In the genomic region with DNA sequence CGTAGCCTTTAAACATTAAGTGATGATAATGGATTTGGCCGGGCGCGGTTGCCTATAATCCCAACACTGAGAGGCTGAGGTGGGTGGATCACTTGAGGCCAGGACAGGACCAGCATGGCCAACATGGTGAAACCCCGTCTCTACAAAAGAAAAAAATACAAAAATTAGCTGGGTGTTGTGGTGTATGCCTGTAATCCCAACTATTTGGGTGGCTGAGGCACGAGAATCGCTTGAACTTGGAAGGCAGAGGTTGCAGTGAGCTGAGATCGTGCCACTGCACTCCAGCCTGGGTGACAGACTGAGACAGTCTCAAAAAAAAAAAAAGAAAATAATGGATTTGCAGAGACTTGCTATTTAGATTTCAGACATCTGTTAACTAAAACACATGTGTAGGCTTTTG, we compare ENCODE assay signal across 2 cellular contexts.
TF ChIP-seq lines count a peak whose summit lies in the region.

No MANE protein-coding gene starts in this region.

TF ChIP-seq in GM23338, 12 proteins besides CTCF, POLR2A, EP300 and RAD21:
- no peak for TF ChIP-seq NANOG (IDR thresholded peaks at IDR 0.05; ENCODE audit: borderline replicate concordance)
- TF ChIP-seq POLR2AphosphoS5 (IDR thresholded peaks at IDR 0.05; ENCODE audit: low read depth) = 0 out of 2 replicates have a peak, but pooled peaks have one; percentile 25
- TF ChIP-seq EZH2phosphoT487 (IDR thresholded peaks at IDR 0.05; ENCODE audit: unreplicated experiment) = no peak
- no peak for TF ChIP-seq STAT1 (IDR thresholded peaks at IDR 0.05; ENCODE audit: unreplicated experiment)

TF ChIP-seq in K562, 482 proteins besides CTCF, POLR2A, EP300 and RAD21:
- TF ChIP-seq C11orf30 (IDR thresholded peaks at IDR 0.05; ENCODE audit: low read depth) (no peak), ELF1 (tag; IDR thresholded peaks at IDR 0.05) (no peak), NUFIP1 (IDR thresholded peaks at IDR 0.05; ENCODE audit: partially characterized antibody) (no peak), POLR2B (IDR thresholded peaks at IDR 0.05; ENCODE audit: low read depth, partially characterized antibody) (peak; percentile 28), SUPT5H (IDR thresholded peaks at IDR 0.05) (peak; percentile 44), NFE2L1 (tag; IDR thresholded peaks at IDR 0.05; ENCODE audit: borderline replicate concordance, low read depth) (no peak)
TF ChIP-seq in K562: peak in this region for 2.
